Comparison of ENCODE assay signal across 8 cellular contexts in the genomic region with DNA sequence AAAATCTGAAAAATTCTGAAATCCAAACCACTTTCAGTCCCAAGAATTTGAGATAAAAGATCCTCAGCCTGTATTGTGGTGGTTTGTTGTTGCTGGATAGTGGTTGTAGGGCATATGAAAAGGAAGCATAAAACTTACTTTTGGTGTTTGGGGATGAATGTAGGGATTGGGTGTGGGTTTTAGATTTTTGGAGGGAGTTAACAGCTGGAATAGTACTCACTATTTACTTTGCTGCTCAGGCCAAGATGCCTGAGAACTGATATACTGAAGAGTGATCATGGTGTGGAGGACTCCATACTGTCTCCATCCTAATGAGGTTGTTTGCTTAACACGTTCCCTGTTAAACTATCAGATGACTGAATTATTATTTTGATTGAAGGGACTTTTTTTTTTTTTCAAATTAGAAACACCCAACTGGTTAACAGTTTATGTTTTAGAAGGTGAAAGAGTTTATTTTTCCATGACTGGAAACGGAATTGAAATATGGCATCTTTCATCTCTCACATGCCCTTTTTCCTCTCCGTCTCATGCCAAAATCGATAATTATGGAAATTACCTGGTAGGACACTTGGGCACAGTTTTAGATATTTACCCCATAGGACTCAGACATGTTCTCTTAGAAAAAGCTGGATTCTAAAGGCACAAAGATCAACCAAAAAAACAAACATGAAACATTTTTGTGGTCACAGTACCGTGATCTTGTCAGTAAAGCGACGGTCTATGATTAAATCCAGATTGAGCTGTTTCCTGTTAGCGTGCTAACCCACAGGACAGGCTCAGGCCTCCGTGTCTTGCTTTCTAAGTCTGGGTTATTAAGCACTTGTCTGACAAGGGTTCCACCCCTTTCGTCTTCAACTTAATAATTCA. TPM values are rescaled to one million over a fixed set of nuclear protein-coding genes. Genes with fewer than 3 reads are reported as not detected.
DNase-seq lines count a peak whose midpoint lies in the region; ATAC-seq, FAIRE-seq and TF ChIP-seq lines count a peak whose summit lies in the region.

No MANE protein-coding gene starts in this region.

- intact Hi-C loops in right cardiac atrium (cut with DNase I): no loop called here

- peak; percentile 87 for FAIRE-seq in GM12891 (lab: Jason Lieb, UNC)

- H3K4me1 ChIP-seq in right cardiac atrium (ENCODE audit: control insufficient read depth, insufficient read depth, low read length): peaks cover 7% of the 10 kb centered on the region

- peak overlapping the region; percentile 42 for H3K4me3 ChIP-seq in right cardiac atrium (ENCODE audit: low read length)

- DNase-seq in GM12891 (ENCODE audit: insufficient read length, low spot score) (no peak), Kasumi-1 (lab: John Stamatoyannopoulos, UW) (peak; percentile 39 to 41), right cardiac atrium (peak in 2 of 3 donors; percentile 20 to 61), UCSD-AML1 (lab: John Stamatoyannopoulos, UW; ENCODE audit: unreplicated experiment) (no peak)
- DNase-seq in activated naive CD4-positive, alpha-beta T cell treated with anti-CD3 and anti-CD28 coated beads, Interleukin-2, amount 50 U/mL, for 16 hours: peak; percentile 23
- DNase-seq in stimulated activated CD8-positive, alpha-beta memory T cell treated with anti-CD3 and anti-CD28 coated beads, Interleukin-4, amount 100 ng/mL, for 48 hours: peak; percentile 30
- DNase-seq in activated CD8-positive, alpha-beta memory T cell treated with anti-CD3 and anti-CD28 coated beads for 24 hours: no peak

- H3K27me3 ChIP-seq in right cardiac atrium (ENCODE audit: control insufficient read depth, insufficient read depth): no peaks in the 10 kb centered on the region

- H3K27ac ChIP-seq in right cardiac atrium (ENCODE audit: low read length): no peak overlapping the region

- TF ChIP-seq POLR2A in GM12891 (IDR thresholded peaks at IDR 0.05; ENCODE audit: low read depth, low read length): peak; percentile 51; the same call in 1 of the 2 replicates

- H3K9me3 ChIP-seq in right cardiac atrium (ENCODE audit: control insufficient read depth, low read length): no peaks in the 10 kb centered on the region

- ATAC-seq in GM21619 (IDR thresholded peaks at IDR 0.05; ENCODE audit: unreplicated experiment): peak; percentile 86
- peak; percentile 80 to 84 for ATAC-seq in right cardiac atrium

- WGBS in right cardiac atrium: 33% methylated on average over 10 of the region's 10 CpGs

TF ChIP-seq in GM12891, 5 proteins besides CTCF, POLR2A, EP300 and RAD21:
- TF ChIP-seq POU2F2 (IDR thresholded peaks at IDR 0.05; ENCODE audit: low read depth, low read length) (peak; percentile 91; the same call in 1 of the 2 replicates), TAF1 (IDR thresholded peaks at IDR 0.05; ENCODE audit: low read depth, low read length) (peak; percentile 35; the same call in 1 of the 2 replicates), POLR2AphosphoS5 (IDR thresholded peaks at IDR 0.05; ENCODE audit: low read depth, low read length) (peak; percentile 68), PAX5 (IDR thresholded peaks at IDR 0.05; ENCODE audit: insufficient read depth, low read length, severe bottlenecking) (peak; percentile 80), SPI1 (IDR thresholded peaks at IDR 0.05; ENCODE audit: low read depth, low read length) (no peak)

RNA-seq across cellular contexts. Expression of gene RGL1, which starts 37.3 kb away (rescaled TPM):
- polyA plus RNA-seq in GM12891 (2012; ENCODE audit: low read depth, missing spikeins): 6.6 TPM
- 10 to 100 TPM; 16.3 to 22.9 (median 17.2) TPM for total RNA-seq in right cardiac atrium
- polyA plus RNA-seq in right cardiac atrium: 7.2 TPM

Comparison
In these comparisons a context has a peak if more than half of its experiments do, and no peak if none do; other contexts are left out.
1. DNase-seq: peak in Kasumi-1 (2 of 2), activated naive CD4-positive, alpha-beta T cell treated with anti-CD3 and anti-CD28 coated beads, Interleukin-2, amount 50 U/mL, for 16 hours (single experiment), right cardiac atrium (2 of 3) and stimulated activated CD8-positive, alpha-beta memory T cell treated with anti-CD3 and anti-CD28 coated beads, Interleukin-4, amount 100 ng/mL, for 48 hours (single experiment); none in GM12891 (single experiment), UCSD-AML1 (single experiment) and activated CD8-positive, alpha-beta memory T cell treated with anti-CD3 and anti-CD28 coated beads for 24 hours (single experiment).